In the genomic region with DNA sequence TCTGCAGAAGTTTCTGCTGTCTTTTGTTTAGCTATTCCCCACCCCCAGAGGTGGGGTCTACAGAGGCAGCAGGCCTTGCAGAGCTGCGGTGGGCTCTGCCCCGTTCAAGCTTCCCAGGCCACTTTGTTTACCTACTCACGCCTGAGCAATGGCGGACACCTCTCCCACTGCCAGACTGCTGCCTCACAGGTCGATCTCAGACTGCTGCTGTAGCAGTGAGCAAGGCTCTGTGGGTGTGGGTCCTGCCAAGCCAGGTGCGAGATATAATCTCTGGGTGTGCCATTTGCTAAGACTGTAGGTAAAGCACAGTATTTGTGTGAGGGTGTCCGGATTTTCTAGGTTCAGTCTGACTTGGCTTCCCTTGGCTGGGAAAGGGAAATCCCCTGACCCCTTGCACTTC, we compare ENCODE assay signal across 29 cellular contexts.
"Had no signal": no experiment of that assay in that cellular context is flagged by ENCODE, and none has a peak within 500 bp of the region (broad histone marks: within the 10 kb centered on the region; RNA-seq: fewer than 3 reads in every experiment).

No MANE protein-coding gene starts in this region.

- H3K9ac ChIP-seq: neural progenitor cell had no signal

- H3K27ac Mint-ChIP-seq: dendritic cell treated with granulocyte-macrophage colony-stimulating factor and Interleukin-4, amounts not matched to agents 40 ng/mL and 50 ng/mL, for 4 days; neural progenitor cell; stimulated activated naive B cell treated with anti-CD40 and anti-IgM and Interleukin-4, amounts not matched to agents 10 μg/mL and 1 μg/mL and 100 μg/mL, for 72 hours had no signal

- FAIRE-seq: endometrium had no signal

- H3K27me3 Mint-ChIP-seq: activated naive CD8-positive, alpha-beta T cell; dendritic cell treated with granulocyte-macrophage colony-stimulating factor and Interleukin-4, amounts not matched to agents 40 ng/mL and 50 ng/mL, for 4 days; stimulated activated naive B cell treated with anti-CD40 and anti-IgM and Interleukin-4, amounts not matched to agents 10 μg/mL and 1 μg/mL and 100 μg/mL, for 72 hours had no signal

- H3K4me3 ChIP-seq: gastroesophageal sphincter, lower lobe of right lung, skin epidermis, stomach, thyroid gland, upper lobe of left lung, vagina had no signal

- H3K4me3 Mint-ChIP-seq: dendritic cell treated with granulocyte-macrophage colony-stimulating factor and Interleukin-4, amounts not matched to agents 40 ng/mL and 50 ng/mL, for 4 days; neural progenitor cell; stimulated activated naive B cell treated with anti-CD40 and anti-IgM and Interleukin-4, amounts not matched to agents 10 μg/mL and 1 μg/mL and 100 μg/mL, for 72 hours had no signal

- H2AFZ ChIP-seq: neural progenitor cell had no signal

- H3K27me3 ChIP-seq: gastroesophageal sphincter, neural progenitor cell, stomach, thyroid gland, upper lobe of left lung, vagina had no signal

- H3K36me3 ChIP-seq: lower lobe of right lung, neural progenitor cell, thyroid gland, upper lobe of left lung, vagina had no signal

- H3K27ac ChIP-seq: epithelial cell of prostate, gastroesophageal sphincter, lower lobe of right lung, neural progenitor cell, stomach, thyroid gland, upper lobe of left lung, vagina had no signal

- H3K36me3 Mint-ChIP-seq: neural progenitor cell had no signal

- ATAC-seq: gastroesophageal sphincter; left lobe of liver; lower lobe of right lung; natural killer cell; sciatic nerve; stimulated activated naive B cell treated with anti-CD40 and anti-IgM and Interleukin-4, amounts not matched to agents 10 μg/mL and 1 μg/mL and 100 μg/mL, for 72 hours had no signal

- H3K9me3 ChIP-seq: thyroid gland, vagina had no signal

- DNase-seq: activated CD4-positive, alpha-beta T cell treated with anti-CD3 and anti-CD28 coated beads for 4 hours; activated CD4-positive, alpha-beta T cell treated with anti-CD3 and anti-CD28 coated beads, Interleukin-2, amount 50 U/mL, for 4 hours; activated CD4-positive, CD25-positive, alpha-beta regulatory T cell; activated effector memory CD4-positive, alpha-beta T cell treated with Interleukin-2 at 50 U/mL for 16 hours; activated naive CD4-positive, alpha-beta T cell treated with Interleukin-2 at 50 U/mL for 16 hours; amygdala; central memory CD4-positive, alpha-beta T cell; hippocampal formation; kidney glomerular epithelial cell; lower lobe of right lung; mesenchymal stem cell; natural killer cell; posterior cingulate gyrus; stimulated activated CD4-positive, alpha-beta T cell treated with anti-CD3 and anti-CD28 coated beads, Interleukin-12 subunit alpha, Interleukin-12 subunit beta, amount 100 ng/mL, for 4 hours; stimulated activated CD4-positive, alpha-beta T cell treated with anti-CD3 and anti-CD28 coated beads, Interleukin-4, amount 100 ng/mL, for 24 hours; stimulated activated naive B cell treated with anti-CD40 and anti-IgM and Interleukin-4, amounts not matched to agents 10 μg/mL and 1 μg/mL and 100 μg/mL, for 72 hours; stomach; thyroid gland; upper lobe of left lung had no signal

- H3K4me1 ChIP-seq: gastroesophageal sphincter, lower lobe of right lung, thyroid gland, vagina had no signal
